In the genomic region with DNA sequence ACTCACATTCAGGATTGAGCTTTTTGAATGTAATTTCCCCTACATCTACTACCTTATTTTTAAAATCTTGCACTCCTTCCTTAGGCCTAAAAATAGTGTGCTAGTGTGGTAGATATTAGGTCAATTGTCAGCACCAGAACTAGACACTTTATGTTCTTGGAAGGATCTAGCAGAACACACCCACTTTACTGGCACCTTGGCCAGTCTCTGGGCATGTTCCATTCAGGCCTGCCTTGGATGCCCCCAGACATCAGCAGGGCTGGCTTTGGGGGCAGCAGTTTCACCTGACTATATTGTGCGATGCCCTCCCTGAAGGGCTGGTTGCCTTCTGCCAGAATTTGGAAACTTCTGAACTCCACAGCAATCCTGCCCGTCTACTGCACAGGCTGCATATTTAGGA, we compare ENCODE assay signal across 23 cellular contexts. TPM values are rescaled to one million over a fixed set of nuclear protein-coding genes. Genes with fewer than 3 reads are reported as not detected.
DNase-seq lines count a peak whose midpoint lies in the region; ATAC-seq and TF ChIP-seq lines count a peak whose summit lies in the region.
"Had no signal": no experiment of that assay in that cellular context is flagged by ENCODE, and none has a peak within 500 bp of the region (broad histone marks: within the 10 kb centered on the region; RNA-seq: fewer than 3 reads in every experiment).

No MANE protein-coding gene starts in this region.

- H3K4me1 ChIP-seq in BLaER1 treated with 17β-estradiol and CSF1 and Interleukin-3, amounts not matched to agents 10 nM and 100 nM, result peaks cover 44 to 80% (median 63%) of the 10 kb centered on the region in 10 experiments
- H3K4me1 ChIP-seq in KMS-11 (ENCODE audit: low read depth, poor library complexity, severe bottlenecking) (peaks cover 80% of the 10 kb centered on the region), gastrocnemius medialis (peaks cover 19 to 52% of the 10 kb centered on the region in 2 donors)

- H3K79me2 ChIP-seq in KMS-11 (ENCODE audit: insufficient read depth, low read depth), result no peaks in the 10 kb centered on the region

- no peaks in the 10 kb centered on the region for H3K9me3 ChIP-seq in BLaER1 treated with 17β-estradiol and CSF1 and Interleukin-3, amounts not matched to agents 10 nM and 100 nM (replicated peaks in 1 of 11)
- no peaks in the 10 kb centered on the region for H3K9me3 ChIP-seq in gastrocnemius medialis
- H3K9me3 ChIP-seq: A549, MG63 had no signal

- no peaks in the 10 kb centered on the region for H3K36me3 ChIP-seq in BLaER1 treated with 17β-estradiol and CSF1 and Interleukin-3, amounts not matched to agents 10 nM and 100 nM
- no peaks in the 10 kb centered on the region for H3K36me3 ChIP-seq in KMS-11 (ENCODE audit: insufficient read depth)
- H3K36me3 ChIP-seq in gastrocnemius medialis, result no peaks in the 10 kb centered on the region
- H3K36me3 ChIP-seq: MG63 had no signal

- DNase-seq in left ventricle myocardium superior (no peak), gastrocnemius medialis (no peak), D341Med (ENCODE audit: low spot score) (no peak)
- no peak for DNase-seq in stimulated activated CD4-positive, alpha-beta T cell treated with anti-CD3 and anti-CD28 coated beads, Interleukin-4, amount 100 ng/mL, for 24 hours
- DNase-seq: AML-193; C1 segment of cervical spinal cord; CD4-positive, alpha-beta memory T cell; COR-L47; H9; MG63; NCI-H2029; NCI-H446; NCI-H524 treated with DMSO at 0.1 percent for 48 hours; NCI-H774; PC-3; SHP77 treated with DMSO at 0.1 percent for 48 hours had no signal

- no peak overlapping the region for H3K4me3 ChIP-seq in BLaER1 treated with 17β-estradiol and CSF1 and Interleukin-3, amounts not matched to agents 10 nM and 100 nM
- H3K4me3 ChIP-seq in KMS-11 (IDR thresholded peaks at IDR 0.05; ENCODE audit: insufficient read depth, low read depth, low read length) (no peak overlapping the region), gastrocnemius medialis (no peak overlapping the region)
- H3K4me3 ChIP-seq: A549, GM23338, K562, MG63 had no signal

- no peak overlapping the region for H2AFZ ChIP-seq in KMS-11 (ENCODE audit: low read depth)
- H2AFZ ChIP-seq: GM23338 had no signal

- H3K27me3 ChIP-seq in BLaER1 treated with 17β-estradiol and CSF1 and Interleukin-3, amounts not matched to agents 10 nM and 100 nM, result no peaks in the 10 kb centered on the region
- H3K27me3 ChIP-seq in KMS-11 (ENCODE audit: insufficient read depth, low read depth), result no peaks in the 10 kb centered on the region
- H3K27me3 ChIP-seq in gastrocnemius medialis, result no peaks in the 10 kb centered on the region
- H3K27me3 ChIP-seq: MG63 had no signal

- intact Hi-C loops in left ventricle myocardium superior (cut with micrococcal nuclease) (no loop called here), gastrocnemius medialis (cut with DNase I; ENCODE audit: low total_unique reads) (no loop called here)

- TF ChIP-seq CTCF in KMS-11 (conservative IDR thresholded peaks at IDR 0.05; ENCODE audit: low read depth, low read length) (no peak), gastrocnemius medialis (IDR thresholded peaks at IDR 0.05 in 4 of 5, conservative IDR thresholded peaks at IDR 0.05 in 1 of 5) (no peak)

- H3K9ac ChIP-seq in BLaER1 treated with 17β-estradiol and CSF1 and Interleukin-3, amounts not matched to agents 10 nM and 100 nM, result peak overlapping the region in 9 of 11 experiments; percentile 30 to 82 (median 79); a peak in 13 of 22 replicates
- no peak overlapping the region for H3K9ac ChIP-seq in KMS-11

- H4K20me1 ChIP-seq in BLaER1 treated with 17β-estradiol and CSF1 and Interleukin-3, amounts not matched to agents 10 nM and 100 nM, result no peaks in the 10 kb centered on the region
- no peaks in the 10 kb centered on the region for H4K20me1 ChIP-seq in KMS-11 (ENCODE audit: insufficient read depth)

- in situ Hi-C loops in gastrocnemius medialis (cut with MboI; ENCODE audit: low sequenced_read_pairs in 4 of 4), result loop anchor here in 2 of 4 donors (10.0 to 25.0 kb wide), 3 partner anchors 45 to 115 kb away; no protein-coding TSS in a partner anchor

- no peak for TF ChIP-seq POLR2A in gastrocnemius medialis (IDR thresholded peaks at IDR 0.05)

- peak overlapping the region; percentile 82 to 98 (median 93) for H3K27ac ChIP-seq in BLaER1 treated with 17β-estradiol and CSF1 and Interleukin-3, amounts not matched to agents 10 nM and 100 nM
- H3K27ac ChIP-seq in KMS-11 (peak overlapping the region; percentile 99; the same call in 1 of the 2 replicates), gastrocnemius medialis (peak overlapping the region in 3 of 4 donors; percentile 1 to 67 (median 11))

- H3K4me2 ChIP-seq in BLaER1 treated with 17β-estradiol and CSF1 and Interleukin-3, amounts not matched to agents 10 nM and 100 nM, result peak overlapping the region; percentile 11 to 91 (median 79); a peak in 19 of 22 replicates
- peak overlapping the region; percentile 21; the same call in 1 of the 2 replicates for H3K4me2 ChIP-seq in KMS-11
- H3K4me2 ChIP-seq: A549, GM23338 had no signal

- peak; percentile 56 for ATAC-seq in left ventricle myocardium superior
- ATAC-seq in gastrocnemius medialis, result peak; percentile 26 to 34
- no peak for ATAC-seq in GM19467 (IDR thresholded peaks at IDR 0.05; ENCODE audit: unreplicated experiment)
- ATAC-seq: A549, GM23338, HepG2, K562, PC-3 had no signal

RNA-seq across cellular contexts. Expression of gene NFE2L2, which starts 15.3 kb away (rescaled TPM):
- total RNA-seq in left ventricle myocardium superior, result 50.6 TPM
- total RNA-seq in gastrocnemius medialis, result 10 to 100 TPM; 33.0 to 93.3 (median 59.1) TPM

Comparison
In these comparisons a context has a peak if more than half of its experiments do, and no peak if none do; other contexts are left out.
1. H3K27ac ChIP-seq: peak in every context shown above with its lines; median percentile 99 in KMS-11; 93 in BLaER1 treated with 17β-estradiol and CSF1 and Interleukin-3, amounts not matched to agents 10 nM and 100 nM; 11 in gastrocnemius medialis.